21 cellular contexts compared by ENCODE assay signal in genomic region chr22:45180280-45180679, GRCh38.
DNase-seq lines count a peak whose midpoint lies in the region; ATAC-seq and TF ChIP-seq lines count a peak whose summit lies in the region.
"Had no signal": no experiment of that assay in that cellular context is flagged by ENCODE, and none has a peak within 500 bp of the region (broad histone marks: within the 10 kb centered on the region; RNA-seq: fewer than 3 reads in every experiment).

No MANE protein-coding gene starts in this region.

- no peaks in the 10 kb centered on the region for H3K27me3 Mint-ChIP-seq in central memory CD8-positive, alpha-beta T cell

- H3K36me3 Mint-ChIP-seq in central memory CD8-positive, alpha-beta T cell (ENCODE audit: insufficient read depth): peaks cover 69% of the 10 kb centered on the region

- H3K4me1 Mint-ChIP-seq in central memory CD8-positive, alpha-beta T cell: peaks cover 25% of the 10 kb centered on the region

- H3K36me3 ChIP-seq in neutrophil: peaks cover 100% of the 10 kb centered on the region

- no peaks in the 10 kb centered on the region for H3K9me3 Mint-ChIP-seq in central memory CD8-positive, alpha-beta T cell

- H3K4me3 ChIP-seq in neutrophil (ENCODE audit: low read depth in 1 of 2, low read length in 1 of 2): no peak overlapping the region
- H3K4me3 ChIP-seq: cardiac muscle cell, skin epidermis, transverse colon had no signal

- no peaks in the 10 kb centered on the region for H3K27me3 ChIP-seq in neutrophil
- H3K27me3 ChIP-seq: cardiac muscle cell, transverse colon had no signal

- peak; percentile 35 for DNase-seq in SIG-M5 treated with dmso at 0.1 percent for 504 hours (lab: John Stamatoyannopoulos, UW; ENCODE audit: unreplicated experiment)
- DNase-seq in SIG-M5 (lab: John Stamatoyannopoulos, UW): no peak
- DNase-seq in MV-4-11 (lab: John Stamatoyannopoulos, UW): peak; percentile 52
- DNase-seq in central memory CD8-positive, alpha-beta T cell (ENCODE audit: low spot score in 2 of 2): no peak
- DNase-seq in activated CD4-positive, alpha-beta T cell treated with anti-CD3 and anti-CD28 coated beads for 1 hour: no peak
- DNase-seq: activated CD4-positive, CD25-positive, alpha-beta regulatory T cell; activated CD8-positive, alpha-beta memory T cell treated with anti-CD3 and anti-CD28 coated beads, Interleukin-2, amount 50 U/mL, for 48 hours; C1 segment of cervical spinal cord; head of caudate nucleus; Kasumi-1; NCI-H187; NCI-H446; nucleus accumbens; transverse colon had no signal

- TF ChIP-seq CTCF in neutrophil (IDR thresholded peaks at IDR 0.05): no peak

- peak overlapping the region; percentile 82 for H3K27ac Mint-ChIP-seq in central memory CD8-positive, alpha-beta T cell (ENCODE audit: low read depth)

- H3K27ac ChIP-seq in neutrophil: peak overlapping the region; percentile 7
- H3K27ac ChIP-seq: 22Rv1, cardiac muscle cell, transverse colon had no signal

- H3K4me3 Mint-ChIP-seq in central memory CD8-positive, alpha-beta T cell: no peak overlapping the region

- no peak for ATAC-seq in central memory CD8-positive, alpha-beta T cell (replicated peaks; ENCODE audit: extremely low read depth, poor library complexity, severe bottlenecking)
- ATAC-seq in HG03565 (IDR thresholded peaks at IDR 0.05; ENCODE audit: unreplicated experiment) (no peak), GM18519 (IDR thresholded peaks at IDR 0.05; ENCODE audit: low FRiP score, unreplicated experiment) (no peak)
- ATAC-seq: Right ventricle myocardium inferior had no signal

- no peaks in the 10 kb centered on the region for H3K9me3 ChIP-seq in neutrophil
- H3K9me3 ChIP-seq: transverse colon had no signal

- peaks cover 6 to 9% of the 10 kb centered on the region in 2 experiments for H3K4me1 ChIP-seq in neutrophil (ENCODE audit: control insufficient read depth in 1 of 2, insufficient read depth in 1 of 2, low read depth in 1 of 2, low read length in 1 of 2)
- H3K4me1 ChIP-seq: transverse colon had no signal

Comparison
In these comparisons a context has a peak if more than half of its experiments do, and no peak if none do; other contexts are left out.
1. DNase-seq: peak in SIG-M5 treated with dmso at 0.1 percent for 504 hours (single experiment) and MV-4-11 (single experiment); none in SIG-M5 (single experiment), central memory CD8-positive, alpha-beta T cell (0 of 2) and activated CD4-positive, alpha-beta T cell treated with anti-CD3 and anti-CD28 coated beads for 1 hour (single experiment).